Comparison of ENCODE assay signal across 8 cellular contexts in the genomic region with DNA sequence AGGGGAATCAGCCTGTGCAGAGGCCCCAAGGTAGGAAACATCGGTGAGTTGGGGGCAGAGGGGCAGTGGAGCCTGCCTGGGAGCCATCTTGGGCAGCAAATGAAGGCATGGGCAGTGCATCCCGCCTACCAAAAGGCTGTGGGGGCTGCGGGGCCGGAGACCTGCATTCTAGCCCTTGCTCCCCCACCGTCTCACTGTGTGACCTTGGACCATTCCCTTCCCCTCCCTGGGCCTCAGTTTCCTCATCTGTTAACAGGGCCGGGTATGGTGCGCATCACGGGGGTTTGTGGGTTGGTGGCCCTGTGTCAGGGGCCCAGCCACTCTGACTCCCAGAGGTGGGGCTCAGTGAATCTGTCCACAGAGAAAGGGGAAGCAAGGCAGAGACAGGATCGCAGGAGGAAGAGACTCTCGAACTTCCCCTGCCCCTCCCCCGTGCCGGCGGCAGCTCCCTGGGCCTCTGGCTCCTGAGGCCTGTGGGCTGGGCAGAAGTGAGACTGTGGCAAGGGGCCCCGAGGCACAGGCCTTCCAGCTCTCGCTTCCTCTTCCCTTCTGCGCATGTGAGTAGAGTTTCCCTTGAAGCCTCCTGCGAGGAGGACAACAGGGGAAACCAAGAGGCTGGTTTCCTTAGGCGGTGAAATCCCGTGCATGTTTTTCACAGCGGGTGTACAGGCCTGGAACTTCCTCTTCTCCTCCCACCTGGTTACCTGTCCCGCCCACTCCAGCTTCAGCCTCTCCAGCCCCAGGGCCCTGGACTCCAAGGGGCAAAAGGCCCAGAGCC. TPM values are rescaled to one million over a fixed set of nuclear protein-coding genes. Genes with fewer than 3 reads are reported as not detected.
DNase-seq lines count a peak whose midpoint lies in the region; ATAC-seq, FAIRE-seq and TF ChIP-seq lines count a peak whose summit lies in the region.

No MANE protein-coding gene starts in this region.

- CTCF ChIA-PET in naive thymus-derived CD4-positive, alpha-beta T cell (lab: Charles Lee): interaction anchor here (0.5 to 2.5 kb wide), 4 partner anchors 11 to 161 kb away, joined by 3 to 14 read pairs (median 4); no protein-coding TSS in a partner anchor

- H3K27ac ChIP-seq in colonic mucosa (peak overlapping the region; percentile 83), stomach (peak overlapping the region; percentile 65 to 87 (median 70))
- H3K27ac ChIP-seq in naive thymus-derived CD4-positive, alpha-beta T cell (ENCODE audit: low read depth, low read length): peak overlapping the region; percentile 68

- ATAC-seq in GM19452 (IDR thresholded peaks at IDR 0.05; ENCODE audit: unreplicated experiment) (peak; percentile 89), HG03558 (IDR thresholded peaks at IDR 0.05; ENCODE audit: extremely low read depth, unreplicated experiment) (peak; percentile 79)
- peak; percentile 90 for ATAC-seq in naive thymus-derived CD4-positive, alpha-beta T cell

- TF ChIP-seq POLR2A in stomach (IDR thresholded peaks at IDR 0.05) (no peak), H54 (IDR thresholded peaks at IDR 0.05; ENCODE audit: low read depth, low read length) (no peak)

- intact Hi-C loops in colonic mucosa (cut with DNase I): no loop called here
- intact Hi-C loops in naive thymus-derived CD4-positive, alpha-beta T cell (cut with micrococcal nuclease): loop anchor here (2.0 to 5.0 kb wide), 4 partner anchors 21 to 57 kb away; partner anchors contain the start of gene ZNF710 (in 1 of the 2)
- intact Hi-C loops in stomach (cut with DNase I; ENCODE audit: low total_unique reads): no loop called here

- TF ChIP-seq EP300 in stomach (IDR thresholded peaks at IDR 0.05): no peak

- TF ChIP-seq CTCF in colonic mucosa (IDR thresholded peaks at IDR 0.05) (no peak), stomach (IDR thresholded peaks at IDR 0.05) (no peak)

- peaks cover 44% of the 10 kb centered on the region for H3K4me1 ChIP-seq in colonic mucosa
- H3K4me1 ChIP-seq in naive thymus-derived CD4-positive, alpha-beta T cell (ENCODE audit: control insufficient read depth in 2 of 2, insufficient read depth in 2 of 2, low read length in 2 of 2): peaks cover 15 to 33% of the 10 kb centered on the region in 2 donors
- peaks cover 43 to 81% (median 68%) of the 10 kb centered on the region in 4 donors for H3K4me1 ChIP-seq in stomach

- POLR2A ChIA-PET in naive thymus-derived CD4-positive, alpha-beta T cell (lab: Charles Lee): interaction anchor here (0.7 to 1.0 kb wide), 5 partner anchors 23 to 58 kb away, joined by 3 to 4 read pairs (median 3); partner anchors contain the start of gene ZNF710

- H3K36me3 ChIP-seq in colonic mucosa: no peaks in the 10 kb centered on the region
- H3K36me3 ChIP-seq in naive thymus-derived CD4-positive, alpha-beta T cell (ENCODE audit: control insufficient read depth in 2 of 3, insufficient read depth in 3 of 3, low read length in 3 of 3): no peaks in the 10 kb centered on the region
- H3K36me3 ChIP-seq in stomach: no peaks in the 10 kb centered on the region

- H3K27ac Mint-ChIP-seq in naive thymus-derived CD4-positive, alpha-beta T cell: peak overlapping the region; percentile 84 to 94 (median 90)

- DNase-seq in Ammon's horn (ENCODE audit: low spot score): peak; percentile 78
- DNase-seq in activated CD4-positive, CD25-positive, alpha-beta regulatory T cell treated with anti-CD3 and anti-CD28 coated beads, Interleukin-2, amount 50 U/mL, for 16 hours (ENCODE audit: low read depth, low spot score): peak; percentile 48
- DNase-seq in colonic mucosa: peak; percentile 83
- DNase-seq in naive thymus-derived CD4-positive, alpha-beta T cell: peak; percentile 58 to 80 (median 64)
- DNase-seq in stomach: peak; percentile 73
- DNase-seq in H54 (ENCODE audit: insufficient read length, low spot score): no peak

- H3K4me3 Mint-ChIP-seq in naive thymus-derived CD4-positive, alpha-beta T cell: peak overlapping the region; percentile 29 to 69 (median 52)

- H3K4me1 Mint-ChIP-seq in naive thymus-derived CD4-positive, alpha-beta T cell: peaks cover 38 to 67% (median 55%) of the 10 kb centered on the region in 7 donors

- FAIRE-seq in H54 (lab: Jason Lieb, UNC): no peak

- H3K9me3 Mint-ChIP-seq in naive thymus-derived CD4-positive, alpha-beta T cell: no peaks in the 10 kb centered on the region

- WGBS in stomach, 5 donors: 34 to 54% (median 46%) methylated on average over 19 to 21 of the region's 21 CpGs

- peak overlapping the region; percentile 28 to 77 for H3K9ac ChIP-seq in colonic mucosa (ENCODE audit: low read depth in 2 of 2, low read length in 2 of 2)

- H3K4me3 ChIP-seq in colonic mucosa (no peak overlapping the region), stomach (no peak overlapping the region)
- no peak overlapping the region for H3K4me3 ChIP-seq in naive thymus-derived CD4-positive, alpha-beta T cell (ENCODE audit: low read length)

- H3K27me3 ChIP-seq in colonic mucosa: no peaks in the 10 kb centered on the region
- H3K27me3 ChIP-seq in naive thymus-derived CD4-positive, alpha-beta T cell (ENCODE audit: control insufficient read depth in 2 of 2, insufficient read depth in 2 of 2, low read length in 2 of 2): no peaks in the 10 kb centered on the region
- no peaks in the 10 kb centered on the region for H3K27me3 ChIP-seq in stomach

- peaks cover 0 to 10% (median 4%) of the 10 kb centered on the region in 5 donors for H3K36me3 Mint-ChIP-seq in naive thymus-derived CD4-positive, alpha-beta T cell

- H3K9me3 ChIP-seq in colonic mucosa (no peaks in the 10 kb centered on the region), stomach (no peaks in the 10 kb centered on the region)
- H3K9me3 ChIP-seq in naive thymus-derived CD4-positive, alpha-beta T cell (ENCODE audit: control insufficient read depth in 2 of 3, low read length in 3 of 3): no peaks in the 10 kb centered on the region

- no peaks in the 10 kb centered on the region for H3K27me3 Mint-ChIP-seq in naive thymus-derived CD4-positive, alpha-beta T cell

RNA-seq across cellular contexts. Expression of gene IDH2, which starts 42.9 kb away (rescaled TPM):
- total RNA-seq in colonic mucosa: 100 to 1,000 TPM; 201 to 286 TPM
- 100 to 1,000 TPM in 1 of 5 experiments, 10 to 100 TPM in 4; 32.4 to 230 (median 33.7) TPM for total RNA-seq in naive thymus-derived CD4-positive, alpha-beta T cell
- 10 to 100 TPM; 76.0 to 91.3 TPM for polyA plus RNA-seq in naive thymus-derived CD4-positive, alpha-beta T cell
- 100 to 1,000 TPM in 3 of 5 donors, 10 to 100 TPM in 2; 12.3 to 186 (median 125) TPM for total RNA-seq in stomach
- polyA plus RNA-seq in stomach: 100 to 1,000 TPM; 109 to 149 (median 109) TPM

RNA-seq across cellular contexts. Expression of gene ZNF710, which starts 58.3 kb away (rescaled TPM):
- total RNA-seq in colonic mucosa: 10 to 100 TPM; 35.0 to 43.7 TPM
- total RNA-seq in naive thymus-derived CD4-positive, alpha-beta T cell: 10 to 100 TPM in 4 of 5 experiments, 1 to 10 TPM in 1; 7.3 to 28.8 (median 21.8) TPM
- 1 to 10 TPM in 1 of 2 donors, under 1 TPM in 1; 0.77 to 2.7 TPM for polyA plus RNA-seq in naive thymus-derived CD4-positive, alpha-beta T cell
- total RNA-seq in stomach: 10 to 100 TPM in 4 of 5 donors, 1 to 10 TPM in 1; 7.9 to 35.3 (median 15.2) TPM
- polyA plus RNA-seq in stomach: 10 to 100 TPM; 15.6 to 21.1 (median 16.6) TPM

Comparison
In these comparisons a context has a peak if more than half of its experiments do, and no peak if none do; other contexts are left out.
1. intact Hi-C loops: an anchor here in naive thymus-derived CD4-positive, alpha-beta T cell (2.0 to 5.0 kb wide); none called in colonic mucosa and stomach.